Comparison of ENCODE assay signal across 8 cellular contexts in genomic region chr6:138588805-138589434, GRCh38.
DNase-seq lines count a peak whose midpoint lies in the region; ATAC-seq and TF ChIP-seq lines count a peak whose summit lies in the region.

No MANE protein-coding gene starts in this region.

- no peak overlapping the region for H3K4me2 ChIP-seq in H9 (ENCODE audit: insufficient read depth, insufficient read length, low read length)

- no peak overlapping the region for H2BK120ac ChIP-seq in H9 (ENCODE audit: low read depth, low read length, poor library complexity, severe bottlenecking)

- no peak overlapping the region for H2AFZ ChIP-seq in H9 (ENCODE audit: low read length)

- no peaks in the 10 kb centered on the region for H4K20me1 ChIP-seq in H9 (ENCODE audit: control insufficient read depth, insufficient read depth, insufficient read length)

- H3K36me3 Mint-ChIP-seq in H9 (ENCODE audit: insufficient read depth in 1 of 3, low read depth in 3 of 3) (no peaks in the 10 kb centered on the region; a peak in 1 of 7 replicates), WTC11 (no peaks in the 10 kb centered on the region)

- H3K14ac ChIP-seq in H9 (ENCODE audit: insufficient read depth, low read length), result no peak overlapping the region

- DNase-seq in COLO829 (ENCODE audit: low spot score) (peak; percentile 81), H9 (peak; percentile 72), NCI-H2196 (lab: John Stamatoyannopoulos, UW; ENCODE audit: unreplicated experiment) (peak; percentile 70), WTC11 (ENCODE audit: low spot score) (peak; percentile 65), kidney glomerular epithelial cell (lab: John Stamatoyannopoulos, UW) (peak; percentile 70)
- DNase-seq in central memory CD4-positive, alpha-beta T cell, result peak; percentile 45
- peak; percentile 28 for DNase-seq in stimulated activated CD4-positive, alpha-beta T cell treated with anti-CD3 and anti-CD28 coated beads, Interleukin-4, amount 100 ng/mL, for 1 hour

- no peak overlapping the region for H2BK5ac ChIP-seq in H9 (ENCODE audit: insufficient read length, low read length)

- no peak overlapping the region for H3K56ac ChIP-seq in H9 (ENCODE audit: insufficient read length, low read depth, low read length)

- H3K27me3 ChIP-seq in H9 (ENCODE audit: insufficient read depth, low read length), result no peaks in the 10 kb centered on the region

- no CpG with 5 or more reads among the region's 13 CpGs for WGBS in H9 (ENCODE audit: extremely low coverage, insufficient read length, low lambda C conversion rate)

- POLR2A ChIA-PET in WTC11 (lab: Charles Lee), result no interaction called here

- H3K4me1 Mint-ChIP-seq in H9 (peaks cover 39 to 40% of the 10 kb centered on the region in 2 experiments), WTC11 (peaks cover 44% of the 10 kb centered on the region)

- H3K27ac Mint-ChIP-seq in H9, result peak overlapping the region in 1 of 3 experiments; percentile 21; a peak in 1 of 7 replicates
- no peak overlapping the region for H3K27ac Mint-ChIP-seq in WTC11

- H3T11ph ChIP-seq in H9 (ENCODE audit: low read length), result no peak overlapping the region

- no peak overlapping the region for H3K4ac ChIP-seq in H9 (ENCODE audit: low read depth, low read length)

- H3K9me3 ChIP-seq in H9 (ENCODE audit: control insufficient read depth, low read depth, low read length), result no peaks in the 10 kb centered on the region

- H4K5ac ChIP-seq in H9 (ENCODE audit: insufficient read length, low read depth, low read length), result no peak overlapping the region

- H2AK5ac ChIP-seq in H9 (ENCODE audit: insufficient read length, low read length), result no peak overlapping the region

- H3K9ac ChIP-seq in H9 (ENCODE audit: extremely low read depth, insufficient read length, low read length), result no peak overlapping the region

- H4K8ac ChIP-seq in H9 (replicated peaks; ENCODE audit: insufficient read length, low read depth, low read length), result no peak overlapping the region

- H2BK12ac ChIP-seq in H9 (ENCODE audit: insufficient read length, low read depth, low read length), result no peak overlapping the region

- no peaks in the 10 kb centered on the region; the same call in 1 of the 2 replicates for H3K27me3 Mint-ChIP-seq in H9 (ENCODE audit: low read depth)
- H3K27me3 Mint-ChIP-seq in WTC11 (ENCODE audit: low read depth), result no peaks in the 10 kb centered on the region

- ATAC-seq in WTC11 (peak; percentile 74), GM21390 (IDR thresholded peaks at IDR 0.05; ENCODE audit: unreplicated experiment) (no peak)

- peak; percentile 90 for TF ChIP-seq CTCF in H9 (conservative IDR thresholded peaks at IDR 0.05)
- TF ChIP-seq CTCF in WTC11 (IDR thresholded peaks at IDR 0.05), result peak; percentile 90

- H3K18ac ChIP-seq in H9 (ENCODE audit: insufficient read length, low read depth, low read length), result no peak overlapping the region

- no peak overlapping the region for H2BK15ac ChIP-seq in H9 (ENCODE audit: low read depth, low read length)

- H3K79me2 ChIP-seq in H9 (ENCODE audit: insufficient read depth, low read length), result no peaks in the 10 kb centered on the region

- no peaks in the 10 kb centered on the region; the same call in 1 of the 2 replicates for H3K4me1 ChIP-seq in H9 (ENCODE audit: insufficient read depth, low read length)

- H3K4me3 Mint-ChIP-seq in H9 (no peak overlapping the region), WTC11 (no peak overlapping the region)

- H3K27ac ChIP-seq in H9 (ENCODE audit: insufficient read length, low read depth, low read length), result no peak overlapping the region

- H3K23ac ChIP-seq in H9 (ENCODE audit: insufficient read length, low read depth, low read length), result no peak overlapping the region

- no peak overlapping the region for H4K91ac ChIP-seq in H9 (ENCODE audit: insufficient read length, low read depth, low read length)

- CTCF ChIA-PET in WTC11 (lab: Charles Lee), result interaction anchor here (0.7 to 1.4 kb wide), 12 partner anchors 10 to 483 kb away, joined by 3 to 5 read pairs (median 3); no protein-coding TSS in a partner anchor

- H3K79me1 ChIP-seq in H9 (ENCODE audit: insufficient read depth, low read depth, low read length, poor library complexity, severe bottlenecking), result no peaks in the 10 kb centered on the region

- no peaks in the 10 kb centered on the region for H3K9me3 Mint-ChIP-seq in H9
- no peaks in the 10 kb centered on the region for H3K9me3 Mint-ChIP-seq in WTC11

- H3K23me2 ChIP-seq in H9 (ENCODE audit: insufficient read length, low read depth, low read length, poor library complexity, severe bottlenecking), result no peaks in the 10 kb centered on the region

- no peak overlapping the region for H2BK20ac ChIP-seq in H9 (ENCODE audit: low read depth, low read length, poor library complexity, severe bottlenecking)

TF ChIP-seq in WTC11, 78 proteins besides CTCF, POLR2A, EP300 and RAD21 (continues in another document):
- TF ChIP-seq HMGA2 (CRISPR knock-in tag; IDR thresholded peaks at IDR 0.05), result no peak
- no peak for TF ChIP-seq NFATC4 (CRISPR knock-in tag; IDR thresholded peaks at IDR 0.05)
- no peak for TF ChIP-seq KAT7 (CRISPR knock-in tag; IDR thresholded peaks at IDR 0.05; ENCODE audit: borderline replicate concordance)
- no peak for TF ChIP-seq ARID4B (CRISPR knock-in tag; IDR thresholded peaks at IDR 0.05; ENCODE audit: borderline replicate concordance)
- TF ChIP-seq E2F5 (CRISPR knock-in tag; IDR thresholded peaks at IDR 0.05), result no peak
- no peak for TF ChIP-seq SMAD3 (CRISPR knock-in tag; IDR thresholded peaks at IDR 0.05; ENCODE audit: borderline replicate concordance)
- no peak for TF ChIP-seq TCF7 (CRISPR knock-in tag; IDR thresholded peaks at IDR 0.05; ENCODE audit: low read depth)
- no peak for TF ChIP-seq ZBTB43 (CRISPR knock-in tag; IDR thresholded peaks at IDR 0.05)
- TF ChIP-seq MYBL2 (CRISPR knock-in tag; IDR thresholded peaks at IDR 0.05), result no peak
- TF ChIP-seq ZBTB21 (CRISPR knock-in tag; IDR thresholded peaks at IDR 0.05; ENCODE audit: borderline replicate concordance), result no peak
- TF ChIP-seq TEAD4 (CRISPR knock-in tag; IDR thresholded peaks at IDR 0.05), result no peak

Comparison
In these comparisons a context has a peak if more than half of its experiments do, and no peak if none do; other contexts are left out.
1. DNase-seq: peak in every context shown above with its lines; median percentile 81 in COLO829; 72 in H9; 70 in NCI-H2196; 70 in kidney glomerular epithelial cell; 65 in WTC11; 45 in central memory CD4-positive, alpha-beta T cell; 28 in stimulated activated CD4-positive, alpha-beta T cell treated with anti-CD3 and anti-CD28 coated beads, Interleukin-4, amount 100 ng/mL, for 1 hour.